In genomic region chr7:119842337-119842736, GRCh38 we compare ENCODE assay signal across 18 cellular contexts.
"Had no signal": no experiment of that assay in that cellular context is flagged by ENCODE, and none has a peak within 500 bp of the region (broad histone marks: within the 10 kb centered on the region; RNA-seq: fewer than 3 reads in every experiment).

No MANE protein-coding gene starts in this region.

- H3K36me3 Mint-ChIP-seq: stimulated activated memory B cell treated with anti-CD40 and anti-IgM and Interleukin-4, amounts not matched to agents 10 μg/mL and 1 μg/mL and 100 μg/mL, for 72 hours had no signal

- ATAC-seq: esophagus mucosa; gastrocnemius medialis; heart right ventricle; left lobe of liver; naive thymus-derived CD4-positive, alpha-beta T cell; psoas muscle; right lobe of liver; stimulated activated memory B cell treated with anti-CD40 and anti-IgM and Interleukin-4, amounts not matched to agents 10 μg/mL and 1 μg/mL and 100 μg/mL, for 72 hours had no signal

- H3K4me1 Mint-ChIP-seq: naive thymus-derived CD4-positive, alpha-beta T cell; stimulated activated memory B cell treated with anti-CD40 and anti-IgM and Interleukin-4, amounts not matched to agents 10 μg/mL and 1 μg/mL and 100 μg/mL, for 72 hours had no signal

- H3K4me3 Mint-ChIP-seq: naive thymus-derived CD4-positive, alpha-beta T cell; stimulated activated memory B cell treated with anti-CD40 and anti-IgM and Interleukin-4, amounts not matched to agents 10 μg/mL and 1 μg/mL and 100 μg/mL, for 72 hours had no signal

- H3K36me3 ChIP-seq: gastrocnemius medialis, heart right ventricle, neutrophil, right lobe of liver, stomach, thoracic aorta, transverse colon had no signal

- H3K4me3 ChIP-seq: gastrocnemius medialis, heart right ventricle, psoas muscle, right lobe of liver, stomach, thoracic aorta, transverse colon had no signal

- H3K9me3 ChIP-seq: gastrocnemius medialis, neutrophil, right lobe of liver, thoracic aorta had no signal

- H3K27ac ChIP-seq: gastrocnemius medialis, heart right ventricle, neutrophil, psoas muscle, right lobe of liver, stomach, thoracic aorta, transverse colon had no signal

- H3K27me3 Mint-ChIP-seq: naive thymus-derived CD4-positive, alpha-beta T cell; stimulated activated memory B cell treated with anti-CD40 and anti-IgM and Interleukin-4, amounts not matched to agents 10 μg/mL and 1 μg/mL and 100 μg/mL, for 72 hours had no signal

- H3K4me1 ChIP-seq: gastrocnemius medialis, heart right ventricle, psoas muscle, right lobe of liver, stomach, transverse colon had no signal

- DNase-seq: effector memory CD4-positive, alpha-beta T cell; gastrocnemius medialis; heart right ventricle; hypothalamus; mammary epithelial cell; naive thymus-derived CD4-positive, alpha-beta T cell; psoas muscle; retina; right lobe of liver; stimulated activated CD4-positive, alpha-beta T cell treated with anti-CD3 and anti-CD28 coated beads, Interleukin-4, amount 100 ng/mL, for 1 hour; stomach; substantia nigra; transverse colon had no signal

- H3K27me3 ChIP-seq: gastrocnemius medialis, heart right ventricle, neutrophil, right lobe of liver, stomach, transverse colon had no signal

- H3K27ac Mint-ChIP-seq: naive thymus-derived CD4-positive, alpha-beta T cell; stimulated activated memory B cell treated with anti-CD40 and anti-IgM and Interleukin-4, amounts not matched to agents 10 μg/mL and 1 μg/mL and 100 μg/mL, for 72 hours had no signal
